In the genomic region with DNA sequence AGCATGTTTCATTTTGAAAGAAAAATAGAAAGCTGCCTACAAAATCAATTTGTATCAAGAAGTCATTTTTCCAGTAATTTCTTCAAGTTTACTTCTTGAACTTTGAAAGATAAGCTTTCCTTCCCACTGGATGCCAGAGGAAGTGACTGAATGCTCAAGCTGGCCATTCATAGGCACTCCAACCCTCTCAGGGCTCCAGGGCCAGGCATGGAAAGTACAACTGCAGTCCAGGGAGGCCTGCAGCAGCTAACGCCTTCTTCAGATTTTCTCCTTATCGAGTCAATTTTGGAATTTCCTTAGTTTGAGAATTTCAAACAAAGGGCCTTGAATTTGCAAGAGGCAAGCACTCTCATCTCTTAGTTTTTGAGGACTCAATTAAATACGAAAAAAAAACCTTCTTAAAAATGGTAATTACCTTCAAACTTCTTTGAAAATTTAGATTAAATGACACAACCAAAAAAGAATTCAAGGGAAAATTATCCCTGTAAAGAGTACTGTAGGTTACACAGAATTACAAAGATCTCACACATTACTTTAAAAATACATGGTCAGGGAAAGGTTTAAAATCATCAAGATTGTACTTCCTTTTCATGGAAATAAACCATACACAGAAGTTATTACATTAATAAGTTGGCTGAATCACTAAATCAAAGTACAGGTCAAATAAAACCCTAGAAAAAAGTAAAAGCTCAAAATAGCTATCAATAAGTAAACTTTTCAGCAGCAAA, we compare ENCODE assay signal across 8 cellular contexts. TPM values are rescaled to one million over a fixed set of nuclear protein-coding genes. Genes with fewer than 3 reads are reported as not detected.
A peak's percentile ranks its signal among the peaks of the same experiment; 100 is the strongest.
DNase-seq lines count a peak whose midpoint lies in the region; ATAC-seq and TF ChIP-seq lines count a peak whose summit lies in the region.

No MANE protein-coding gene starts in this region.

- peak overlapping the region in 1 of 2 donors; percentile 94 for H3K9ac ChIP-seq in colonic mucosa (ENCODE audit: low read depth in 2 of 2, low read length in 2 of 2)

- intact Hi-C loops in CD8-positive, alpha-beta T cell (cut with DNase I, micrococcal nuclease), result loop anchor here in 1 of 2 experiments (5.0 to 10.0 kb wide), 2 partner anchors 280 to 1903 kb away; partner anchors contain the start of genes CLASP2 and STT3B
- intact Hi-C loops in colonic mucosa (cut with DNase I), result no loop called here

- DNase-seq in CD8-positive, alpha-beta T cell, result no peak
- no peak for DNase-seq in MG63
- peak; percentile 28 for DNase-seq in colonic mucosa
- peak; percentile 51 for DNase-seq in myocyte (ENCODE audit: low read depth)
- DNase-seq in stimulated activated CD4-positive, alpha-beta T cell treated with anti-CD3 and anti-CD28 coated beads, Interleukin-4, amount 100 ng/mL, for 1 hour, result no peak
- no peak for DNase-seq in GM19238 (ENCODE audit: insufficient read length, low spot score)
- no peak for DNase-seq in GM10248 (ENCODE audit: extremely low spot score)
- no peak for DNase-seq in stimulated activated CD4-positive, alpha-beta T cell treated with anti-CD3 and anti-CD28 coated beads, Interleukin-1b, Interleukin-23, amount 100 ng/mL, for 48 hours

- no peak overlapping the region for H3K27ac ChIP-seq in CD8-positive, alpha-beta T cell (ENCODE audit: low read depth, low read length)
- peak overlapping the region; percentile 100 for H3K27ac ChIP-seq in colonic mucosa

- peaks cover 40% of the 10 kb centered on the region for H3K4me1 ChIP-seq in CD8-positive, alpha-beta T cell (ENCODE audit: insufficient read depth, low read length)
- H3K4me1 ChIP-seq in colonic mucosa, result peaks cover 6% of the 10 kb centered on the region

- CTCF ChIA-PET in CD8-positive, alpha-beta T cell (lab: Charles Lee), result interaction anchor here (1.2 to 1.7 kb wide), 2 partner anchors 11 to 349 kb away, joined by 3 to 8 read pairs; no protein-coding TSS in a partner anchor
- CTCF ChIA-PET in GM10248 (lab: Yijun Ruan, JAX), result interaction anchor here (1.4 to 4.4 kb wide), 4 partner anchors 8 to 350 kb away, joined by 3 to 21 read pairs (median 8); no protein-coding TSS in a partner anchor

- peaks cover 12% of the 10 kb centered on the region for H3K36me3 Mint-ChIP-seq in CD8-positive, alpha-beta T cell

- peak overlapping the region; percentile 16 for H3K4me3 ChIP-seq in CD8-positive, alpha-beta T cell (ENCODE audit: low read depth, low read length)
- H3K4me3 ChIP-seq in MG63 (peak overlapping the region; percentile 78), colonic mucosa (peak overlapping the region; percentile 70)

- POLR2A ChIA-PET in CD8-positive, alpha-beta T cell (lab: Charles Lee), result interaction anchor here (2.2 kb wide), 1 partner anchor 8 kb away, joined by 7 read pairs; no protein-coding TSS in a partner anchor
- POLR2A ChIA-PET in GM10248 (lab: Yijun Ruan, JAX), result no interaction called here

- H3K9me3 Mint-ChIP-seq in CD8-positive, alpha-beta T cell, result no peaks in the 10 kb centered on the region

- no peaks in the 10 kb centered on the region for H3K27me3 Mint-ChIP-seq in CD8-positive, alpha-beta T cell (ENCODE audit: low read depth)

- no peak for TF ChIP-seq CTCF in CD8-positive, alpha-beta T cell (IDR thresholded peaks at IDR 0.05)
- TF ChIP-seq CTCF in colonic mucosa (IDR thresholded peaks at IDR 0.05) (no peak), GM10248 (IDR thresholded peaks at IDR 0.05; ENCODE audit: control extremely low read depth, extremely low read depth, low read depth, missing control alignments) (no peak)

- peaks cover 68% of the 10 kb centered on the region for H3K4me1 Mint-ChIP-seq in CD8-positive, alpha-beta T cell (ENCODE audit: low read depth)

- peak overlapping the region; percentile 89 for H3K27ac Mint-ChIP-seq in CD8-positive, alpha-beta T cell

- no peaks in the 10 kb centered on the region for H3K36me3 ChIP-seq in CD8-positive, alpha-beta T cell (ENCODE audit: insufficient read depth, low read length)
- H3K36me3 ChIP-seq in MG63, result peaks cover 2% of the 10 kb centered on the region; the same call in 1 of the 2 replicates
- H3K36me3 ChIP-seq in colonic mucosa, result no peaks in the 10 kb centered on the region

- ATAC-seq in CD8-positive, alpha-beta T cell, result no peak

- peak overlapping the region; percentile 86 for H3K4me3 Mint-ChIP-seq in CD8-positive, alpha-beta T cell

- H3K27me3 ChIP-seq in CD8-positive, alpha-beta T cell (ENCODE audit: insufficient read depth, low read length), result no peaks in the 10 kb centered on the region
- no peaks in the 10 kb centered on the region for H3K27me3 ChIP-seq in MG63
- no peaks in the 10 kb centered on the region for H3K27me3 ChIP-seq in colonic mucosa

- H3K9me3 ChIP-seq in CD8-positive, alpha-beta T cell (ENCODE audit: low read length), result no peaks in the 10 kb centered on the region
- no peaks in the 10 kb centered on the region for H3K9me3 ChIP-seq in MG63
- no peaks in the 10 kb centered on the region for H3K9me3 ChIP-seq in colonic mucosa

RNA-seq across cellular contexts. Expression of gene UBP1, which starts 2.5 kb away (rescaled TPM):
- total RNA-seq in CD8-positive, alpha-beta T cell, result 10 to 100 TPM; 54.4 to 55.9 TPM
- total RNA-seq in MG63 (2014; rRNA removed; shearing (Covaris generic); ENCODE audit: low replicate concordance), result 44.8 and 50.2 TPM in 2 replicates
- 10 to 100 TPM; 68.2 to 71.4 TPM for total RNA-seq in colonic mucosa
- total RNA-seq in myocyte, result 24.3 and 24.4 TPM in 2 replicates
- polyA plus RNA-seq in myocyte (2012), result 26.7 TPM

Comparison
In these comparisons a context has a peak if more than half of its experiments do, and no peak if none do; other contexts are left out.
1. DNase-seq: peak in colonic mucosa (single experiment) and myocyte (single experiment); none in CD8-positive, alpha-beta T cell (0 of 7), MG63 (single experiment), stimulated activated CD4-positive, alpha-beta T cell treated with anti-CD3 and anti-CD28 coated beads, Interleukin-4, amount 100 ng/mL, for 1 hour (single experiment), GM19238 (single experiment), GM10248 (single experiment) and stimulated activated CD4-positive, alpha-beta T cell treated with anti-CD3 and anti-CD28 coated beads, Interleukin-1b, Interleukin-23, amount 100 ng/mL, for 48 hours (single experiment).
2. H3K4me3 ChIP-seq: peak in every context shown above with its lines; median percentile 78 in MG63; 70 in colonic mucosa; 16 in CD8-positive, alpha-beta T cell.